8 cellular contexts compared by ENCODE assay signal in the genomic region with DNA sequence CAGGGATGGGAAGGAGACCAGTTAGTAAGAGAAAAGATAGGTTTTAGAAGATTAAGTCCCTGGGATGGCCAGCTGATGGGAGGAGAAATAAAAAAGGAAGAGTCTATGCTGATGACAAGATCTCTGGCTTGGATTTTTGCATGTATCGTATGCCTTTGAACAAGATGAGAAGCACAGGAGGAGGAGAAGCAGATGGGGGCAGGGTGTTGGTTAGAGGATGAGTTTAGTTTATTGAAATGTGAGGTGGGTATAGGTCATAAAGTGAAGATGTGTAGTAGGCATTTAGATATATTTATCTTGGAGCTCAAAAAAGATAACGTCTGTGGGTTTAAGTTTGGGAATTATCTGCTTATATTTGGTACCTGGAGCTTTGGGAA. TPM values are rescaled to one million over a fixed set of nuclear protein-coding genes. Genes with fewer than 3 reads are reported as not detected.
A peak's percentile ranks its signal among the peaks of the same experiment; 100 is the strongest.
DNase-seq lines count a peak whose midpoint lies in the region; ATAC-seq and TF ChIP-seq lines count a peak whose summit lies in the region.

No MANE protein-coding gene starts in this region.

- H3K4me2 ChIP-seq in mesenchymal stem cell (ENCODE audit: low read length, poor library complexity, severe bottlenecking): peak overlapping the region; percentile 69

- H3K4me3 ChIP-seq in brain microvascular endothelial cell (ENCODE audit: low read depth, low read length): peak overlapping the region; percentile 96
- H3K4me3 ChIP-seq in mesenchymal stem cell (ENCODE audit: insufficient read depth in 1 of 2, low read depth in 1 of 2, low read length in 2 of 2): peak overlapping the region in 1 of 2 experiments; percentile 91

- no peak overlapping the region for H4K8ac ChIP-seq in mesenchymal stem cell (ENCODE audit: low read length)

- H3K79me1 ChIP-seq in mesenchymal stem cell (replicated peaks; ENCODE audit: low read length, poor library complexity, severe bottlenecking): peaks cover 3% of the 10 kb centered on the region

- in situ Hi-C loops in brain microvascular endothelial cell (cut with HindIII; ENCODE audit: low pct_ligation_motif_present, low sequenced_read_pairs): no loop called here

- no peak overlapping the region for H2BK12ac ChIP-seq in mesenchymal stem cell (ENCODE audit: low read length in 2 of 2)

- no peak overlapping the region for H3K23ac ChIP-seq in mesenchymal stem cell (ENCODE audit: low read length in 2 of 2)

- H3K9me3 ChIP-seq in mesenchymal stem cell (ENCODE audit: control insufficient read depth, low read length): no peaks in the 10 kb centered on the region

- WGBS in mesenchymal stem cell: 63% methylated on average over 2 of the region's 2 CpGs

- TF ChIP-seq CTCF in brain microvascular endothelial cell (IDR thresholded peaks at IDR 0.05; ENCODE audit: low read depth, low read length, missing control alignments): no peak

- no peak overlapping the region for H2BK15ac ChIP-seq in mesenchymal stem cell (ENCODE audit: low read depth, poor library complexity, severe bottlenecking)

- no peak for ATAC-seq in GM18511 (IDR thresholded peaks at IDR 0.05; ENCODE audit: unreplicated experiment)

- H3K36me3 ChIP-seq in brain microvascular endothelial cell (replicated peaks): no peaks in the 10 kb centered on the region
- peaks cover 0 to 15% of the 10 kb centered on the region in 2 experiments for H3K36me3 ChIP-seq in mesenchymal stem cell (ENCODE audit: control insufficient read depth in 1 of 2, insufficient read depth in 2 of 2, low read depth in 1 of 2, low read length in 2 of 2)

- H3K27me3 ChIP-seq in brain microvascular endothelial cell (replicated peaks) (no peaks in the 10 kb centered on the region), mesenchymal stem cell (ENCODE audit: control insufficient read depth in 1 of 2, insufficient read depth in 1 of 2, low read length in 2 of 2) (no peaks in the 10 kb centered on the region)

- no peak overlapping the region for H2BK120ac ChIP-seq in mesenchymal stem cell (ENCODE audit: low read depth, low read length)

- H3K27ac ChIP-seq in brain microvascular endothelial cell (peak overlapping the region; percentile 71), mesenchymal stem cell (ENCODE audit: low read length, poor library complexity, severe bottlenecking) (no peak overlapping the region)

- peaks cover 2% of the 10 kb centered on the region for H3K4me1 ChIP-seq in mesenchymal stem cell (ENCODE audit: control insufficient read depth, insufficient read depth, low read depth, low read length)

- H3K9ac ChIP-seq in mesenchymal stem cell (ENCODE audit: low read length): peak overlapping the region; percentile 93

- H2AFZ ChIP-seq in mesenchymal stem cell (ENCODE audit: low read depth, low read length): no peak overlapping the region

- H2AK5ac ChIP-seq in mesenchymal stem cell (ENCODE audit: low read length, severe bottlenecking): no peak overlapping the region

- no peak overlapping the region for H4K91ac ChIP-seq in mesenchymal stem cell (ENCODE audit: low read length)

- H2BK5ac ChIP-seq in mesenchymal stem cell (ENCODE audit: low read depth, low read length, poor library complexity, severe bottlenecking): no peak overlapping the region

- H3K4ac ChIP-seq in mesenchymal stem cell (ENCODE audit: low read depth in 1 of 2, low read length in 2 of 2): no peak overlapping the region

- H3K14ac ChIP-seq in mesenchymal stem cell (ENCODE audit: low read length in 2 of 2): no peak overlapping the region

- no peak overlapping the region for H3K18ac ChIP-seq in mesenchymal stem cell (ENCODE audit: low read depth in 1 of 2, low read length in 2 of 2)

- DNase-seq in stimulated activated CD4-positive, alpha-beta T cell treated with anti-CD3 and anti-CD28 coated beads, Interleukin-12 subunit alpha, Interleukin-12 subunit beta, amount 100 ng/mL, for 48 hours (ENCODE audit: low read depth in 2 of 3, low spot score in 1 of 3): peak in 2 of 3 donors; percentile 4 to 18
- DNase-seq in stimulated activated CD4-positive, alpha-beta T cell treated with anti-CD3 and anti-CD28 coated beads, Interleukin-15, amount 100 ng/mL, for 24 hours: no peak
- DNase-seq in brain microvascular endothelial cell (no peak), mesenchymal stem cell (no peak), HuH-7.5 (ENCODE audit: low spot score) (no peak), NCI-H524 treated with DMSO at 0.1 percent for 48 hours (lab: John Stamatoyannopoulos, UW) (no peak), cerebellar cortex (ENCODE audit: low spot score) (no peak)

RNA-seq across cellular contexts. Expression of a gene that starts 1.4 kb away (rescaled TPM):
- 31.5 TPM for polyA plus RNA-seq in mesenchymal stem cell (2013, experiment 1 of 2)
- polyA plus RNA-seq in mesenchymal stem cell (2013, experiment 2 of 2): 32.5 TPM

RNA-seq across cellular contexts. Expression of a gene that starts 43.4 kb away (rescaled TPM):
- 6.1 TPM for polyA plus RNA-seq in mesenchymal stem cell (2013, experiment 1 of 2)
- polyA plus RNA-seq in mesenchymal stem cell (2013, experiment 2 of 2): 5.8 TPM

RNA-seq across cellular contexts. Expression of a gene that starts 45.7 kb away (rescaled TPM):
- 10.8 TPM for polyA plus RNA-seq in mesenchymal stem cell (2013, experiment 1 of 2)
- polyA plus RNA-seq in mesenchymal stem cell (2013, experiment 2 of 2): 10.0 TPM

Comparison
In these comparisons a context has a peak if more than half of its experiments do, and no peak if none do; other contexts are left out.
1. DNase-seq: peak in stimulated activated CD4-positive, alpha-beta T cell treated with anti-CD3 and anti-CD28 coated beads, Interleukin-12 subunit alpha, Interleukin-12 subunit beta, amount 100 ng/mL, for 48 hours (2 of 3); none in stimulated activated CD4-positive, alpha-beta T cell treated with anti-CD3 and anti-CD28 coated beads, Interleukin-15, amount 100 ng/mL, for 24 hours (single experiment), brain microvascular endothelial cell (single experiment), mesenchymal stem cell (single experiment), HuH-7.5 (single experiment), NCI-H524 treated with DMSO at 0.1 percent for 48 hours (single experiment) and cerebellar cortex (single experiment).